27 cellular contexts compared by ENCODE assay signal in the genomic region with DNA sequence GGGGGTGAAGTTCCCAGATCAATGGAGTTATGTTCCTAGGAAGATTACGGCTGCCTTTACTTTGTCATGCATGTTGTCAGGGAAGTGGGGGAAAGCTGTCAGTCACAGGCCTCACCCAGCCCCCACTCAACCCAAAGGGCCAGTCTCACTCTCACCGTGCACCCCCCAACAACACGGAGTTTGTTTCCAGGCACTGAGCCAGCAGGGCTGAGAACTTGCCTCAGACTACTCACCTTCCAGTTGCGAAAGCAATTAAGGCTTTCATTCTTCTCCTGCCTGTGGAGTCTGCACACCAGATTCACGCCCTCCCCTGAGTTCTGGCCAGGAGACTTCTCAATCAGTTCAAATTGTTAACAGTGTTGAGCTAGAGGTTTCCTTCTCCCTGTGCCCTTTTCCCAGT.
DNase-seq lines count a peak whose midpoint lies in the region; ATAC-seq, FAIRE-seq and TF ChIP-seq lines count a peak whose summit lies in the region.
"Had no signal": no experiment of that assay in that cellular context is flagged by ENCODE, and none has a peak within 500 bp of the region (broad histone marks: within the 10 kb centered on the region; RNA-seq: fewer than 3 reads in every experiment).

No MANE protein-coding gene starts in this region.

- no peaks in the 10 kb centered on the region for H3K27me3 ChIP-seq in IMR-90 (ENCODE audit: control insufficient read depth, insufficient read depth, low read length)
- H3K27me3 ChIP-seq in adipocyte (replicated peaks; ENCODE audit: control insufficient read depth, insufficient read depth, low read length), result no peaks in the 10 kb centered on the region
- H3K27me3 ChIP-seq in H1 (replicated peaks in 1 of 4; ENCODE audit: control insufficient read depth in 3 of 4, extremely low read depth in 1 of 4, insufficient read depth in 3 of 4, low read length in 3 of 4), result no peaks in the 10 kb centered on the region
- H3K27me3 ChIP-seq in small intestine (ENCODE audit: control insufficient read depth in 2 of 2, insufficient read depth in 2 of 2, low read length in 2 of 2), result no peaks in the 10 kb centered on the region
- H3K27me3 ChIP-seq: gastroesophageal sphincter, right atrium auricular region, testis had no signal

- H3K4ac ChIP-seq in IMR-90 (ENCODE audit: low read depth, low read length) (no peak overlapping the region), H1 (replicated peaks; ENCODE audit: insufficient read length, low read depth, low read length) (no peak overlapping the region)

- no peak overlapping the region for H4K5ac ChIP-seq in IMR-90 (ENCODE audit: low read depth, low read length)
- no peak overlapping the region for H4K5ac ChIP-seq in H1 (ENCODE audit: insufficient read length, low read depth, low read length)

- H3K4me1 ChIP-seq in IMR-90 (ENCODE audit: control insufficient read depth, insufficient read depth, low read length) (peaks cover 2% of the 10 kb centered on the region), adipocyte (ENCODE audit: control insufficient read depth, insufficient read depth, low read length) (no peaks in the 10 kb centered on the region), H1 (replicated peaks in 1 of 4; ENCODE audit: control insufficient read depth in 3 of 4, insufficient read depth in 4 of 4, low read length in 3 of 4) (no peaks in the 10 kb centered on the region), small intestine (ENCODE audit: control insufficient read depth in 2 of 2, insufficient read depth in 1 of 2, low read depth in 1 of 2, low read length in 1 of 2) (no peaks in the 10 kb centered on the region)
- H3K4me1 ChIP-seq: gastroesophageal sphincter, right atrium auricular region, testis had no signal

- H3K14ac ChIP-seq in IMR-90 (replicated peaks; ENCODE audit: low read depth, low read length) (no peak overlapping the region), H1 (ENCODE audit: insufficient read length) (no peak overlapping the region)

- no peaks in the 10 kb centered on the region for H3K79me2 ChIP-seq in H1 (ENCODE audit: control insufficient read depth in 1 of 2, insufficient read depth in 2 of 2, low read length in 2 of 2)

- H2AK5ac ChIP-seq in IMR-90 (ENCODE audit: low read depth, low read length) (no peak overlapping the region), H1 (ENCODE audit: low read depth, low read length) (no peak overlapping the region)

- no peaks in the 10 kb centered on the region for H3K9me1 ChIP-seq in IMR-90 (ENCODE audit: insufficient read depth, low read length)

- no peaks in the 10 kb centered on the region for H3K23me2 ChIP-seq in H1 (ENCODE audit: low read depth, low read length)

- H4K20me1 ChIP-seq in IMR-90 (ENCODE audit: insufficient read depth, low read length), result no peaks in the 10 kb centered on the region
- no peaks in the 10 kb centered on the region for H4K20me1 ChIP-seq in H1 (replicated peaks in 1 of 2; ENCODE audit: control insufficient read depth in 1 of 2, insufficient read depth in 2 of 2, low read length in 2 of 2)

- ATAC-seq in IMR-90 (ENCODE audit: low read depth) (no peak), GM19351 (IDR thresholded peaks at IDR 0.05; ENCODE audit: unreplicated experiment) (no peak)
- ATAC-seq: activated T-cell treated with anti-CD3 and anti-CD28 coated beads, Interleukin-2, amount 50 U/mL, for 72 hours; gastroesophageal sphincter; left ventricle myocardium superior had no signal

- H3K18ac ChIP-seq in IMR-90 (ENCODE audit: low read depth, low read length) (no peak overlapping the region), H1 (ENCODE audit: extremely low read depth, low read length) (no peak overlapping the region)

- H3K4me2 ChIP-seq in IMR-90 (ENCODE audit: low read depth, low read length) (no peak overlapping the region), H1 (ENCODE audit: insufficient read depth in 1 of 2, low read depth in 2 of 2, low read length in 2 of 2) (no peak overlapping the region)

- H3K4me3 ChIP-seq in IMR-90 (ENCODE audit: insufficient read depth, low read depth, low read length) (no peak overlapping the region), adipocyte (ENCODE audit: low read length) (no peak overlapping the region), H1 (ENCODE audit: extremely low read depth in 1 of 4, insufficient read depth in 2 of 4, low read depth in 3 of 4, low read length in 4 of 4) (no peak overlapping the region), retinal pigment epithelial cell (ENCODE audit: low read length) (no peak overlapping the region), small intestine (ENCODE audit: low read depth in 1 of 2, low read length in 2 of 2) (no peak overlapping the region)
- H3K4me3 ChIP-seq: gastroesophageal sphincter, right atrium auricular region, testis had no signal

- no peak overlapping the region for H2BK20ac ChIP-seq in IMR-90 (ENCODE audit: low read depth, low read length)
- no peak overlapping the region for H2BK20ac ChIP-seq in H1 (ENCODE audit: low read length)

- in situ Hi-C loops in IMR-90 (cut with MboI; ENCODE audit: low sequenced_read_pairs), result no loop called here

- 60% methylated on average over 2 of the region's 5 CpGs; no CpG with 5 or more reads in 1 of the 2 experiments for WGBS in IMR-90 (ENCODE audit: extremely low coverage in 2 of 2, insufficient read length in 1 of 2), 2 experiments
- WGBS in H1 (ENCODE audit: extremely low coverage in 1 of 2, insufficient coverage in 1 of 2, insufficient read length in 1 of 2, insufficient replicate concordance in 2 of 2, low coverage in 1 of 2, low lambda C conversion rate in 2 of 2, missing lambda C conversion rate in 1 of 2), 2 experiments, result 88% methylated on average over 1 of the region's 5 CpGs; no CpG with 5 or more reads in 1 of the 2 experiments
- WGBS in small intestine, 3 donors, result 90 to 93% (median 90%) methylated on average over 5 of the region's 5 CpGs

- H3K36me3 ChIP-seq in IMR-90 (ENCODE audit: control insufficient read depth, insufficient read depth, low read length) (no peaks in the 10 kb centered on the region), adipocyte (ENCODE audit: control insufficient read depth, insufficient read depth, low read length, severe bottlenecking) (no peaks in the 10 kb centered on the region), H1 (ENCODE audit: control insufficient read depth in 2 of 4, insufficient read depth in 4 of 4, low read length in 3 of 4) (no peaks in the 10 kb centered on the region), small intestine (ENCODE audit: control insufficient read depth in 2 of 2, insufficient read depth in 2 of 2, low read length in 2 of 2) (no peaks in the 10 kb centered on the region)
- H3K36me3 ChIP-seq: gastroesophageal sphincter, right atrium auricular region, WERI-Rb-1 had no signal

- H2BK120ac ChIP-seq in IMR-90 (ENCODE audit: low read depth, low read length) (no peak overlapping the region), H1 (replicated peaks; ENCODE audit: low read depth, low read length) (no peak overlapping the region)

- no peak overlapping the region for H3K9ac ChIP-seq in IMR-90 (ENCODE audit: low read depth, low read length)
- H3K9ac ChIP-seq in adipocyte (ENCODE audit: low read length), result no peak overlapping the region
- H3K9ac ChIP-seq in H1 (replicated peaks in 1 of 4; ENCODE audit: extremely low read depth in 1 of 4, low read depth in 3 of 4, low read length in 3 of 4), result no peak overlapping the region

- no peak overlapping the region for H2AK9ac ChIP-seq in IMR-90 (replicated peaks; ENCODE audit: low read depth, low read length, poor library complexity)

- intact Hi-C loops in IMR-90 (cut with micrococcal nuclease), result no loop called here

- H2BK15ac ChIP-seq in IMR-90 (ENCODE audit: low read depth, low read length), result no peak overlapping the region
- H2BK15ac ChIP-seq in H1 (ENCODE audit: low read length), result no peak overlapping the region

- no peak overlapping the region for H4K91ac ChIP-seq in IMR-90 (ENCODE audit: insufficient read depth, low read depth, low read length)
- H4K91ac ChIP-seq in H1 (replicated peaks; ENCODE audit: insufficient read length, low read length), result no peak overlapping the region

- no peak overlapping the region for H2BK12ac ChIP-seq in H1 (ENCODE audit: low read depth, low read length)

- BruUV-seq in IMR-90 (replicated peaks; lab: Mats Ljungman, UMichigan), result no TSS peak

- H3K79me1 ChIP-seq in IMR-90 (ENCODE audit: low read depth in 1 of 2, low read length in 2 of 2) (no peaks in the 10 kb centered on the region; a peak in 1 of 4 replicates), H1 (ENCODE audit: low read depth, low read length) (no peaks in the 10 kb centered on the region)

- dilution Hi-C loops in IMR-90 (cut with HindIII; ENCODE audit: low sequenced_read_pairs, unreplicated experiment), result no loop called here

- no peak overlapping the region for H3K23ac ChIP-seq in IMR-90 (ENCODE audit: low read depth, low read length)
- H3K23ac ChIP-seq in H1 (ENCODE audit: insufficient read length), result no peak overlapping the region

- no peak overlapping the region for H3K27ac ChIP-seq in IMR-90 (ENCODE audit: insufficient read depth, low read length)
- H3K27ac ChIP-seq in H1 (ENCODE audit: low read depth, low read length), result no peak overlapping the region
- H3K27ac ChIP-seq in small intestine (ENCODE audit: low read depth in 1 of 2, low read length in 1 of 2), result no peak overlapping the region
- H3K27ac ChIP-seq: gastroesophageal sphincter, right atrium auricular region, testis, WERI-Rb-1 had no signal

- TF ChIP-seq CTCF in IMR-90 (conservative IDR thresholded peaks at IDR 0.05; ENCODE audit: low read depth, low read length) (no peak), H1 (IDR thresholded peaks at IDR 0.05; ENCODE audit: control extremely low read depth in 1 of 3, insufficient read depth in 1 of 3, low read depth in 1 of 3, low read length in 3 of 3) (no peak), retinal pigment epithelial cell (conservative IDR thresholded peaks at IDR 0.05; ENCODE audit: low read depth, low read length) (no peak)

- no peak for TF ChIP-seq RAD21 in IMR-90 (IDR thresholded peaks at IDR 0.05; ENCODE audit: low read length)
- no peak for TF ChIP-seq RAD21 in H1 (IDR thresholded peaks at IDR 0.05 in 1 of 2, conservative IDR thresholded peaks at IDR 0.05 in 1 of 2; ENCODE audit: low read depth in 2 of 2, low read length in 2 of 2)

- H2AFZ ChIP-seq in IMR-90 (replicated peaks; ENCODE audit: low read length, poor library complexity) (no peak overlapping the region), H1 (ENCODE audit: low read length) (no peak overlapping the region)

- TF ChIP-seq EP300 in H1 (IDR thresholded peaks at IDR 0.05; ENCODE audit: borderline replicate concordance in 1 of 2, low read depth in 2 of 2, low read length in 2 of 2), result no peak

- TF ChIP-seq POLR2A in IMR-90 (IDR thresholded peaks at IDR 0.05; ENCODE audit: low read depth, low read length) (no peak), H1 (IDR thresholded peaks at IDR 0.05; ENCODE audit: control extremely low read depth in 1 of 2, low read depth in 2 of 2, low read length in 2 of 2) (no peak)

- no peak overlapping the region for H2BK5ac ChIP-seq in IMR-90 (ENCODE audit: low read depth, low read length, poor library complexity, severe bottlenecking)
- no peak overlapping the region for H2BK5ac ChIP-seq in H1 (ENCODE audit: low read depth, low read length)

- H3K56ac ChIP-seq in IMR-90 (ENCODE audit: extremely low read depth, insufficient read depth, low read length) (no peak overlapping the region), H1 (replicated peaks; ENCODE audit: insufficient read length, low read depth, low read length) (no peak overlapping the region)

- FAIRE-seq in H1 (lab: Jason Lieb, UNC) (no peak), small intestine (lab: Jason Lieb, UNC) (no peak)
- FAIRE-seq: islet of Langerhans had no signal

- CTCF ChIA-PET in IMR-90 (lab: Yijun Ruan, JAX) (no interaction called here), H1 (lab: Charles Lee; ENCODE audit: partially characterized antibody) (no interaction called here)

- H3K9me3 ChIP-seq in IMR-90 (ENCODE audit: control insufficient read depth, insufficient read depth, low read length) (no peaks in the 10 kb centered on the region), adipocyte (ENCODE audit: control insufficient read depth, low read length) (no peaks in the 10 kb centered on the region), H1 (ENCODE audit: insufficient read depth in 2 of 2, low read depth in 1 of 2, low read length in 1 of 2) (no peaks in the 10 kb centered on the region), small intestine (ENCODE audit: control insufficient read depth, low read depth) (no peaks in the 10 kb centered on the region)
- H3K9me3 ChIP-seq: gastroesophageal sphincter, testis had no signal

- POLR2A ChIA-PET in IMR-90 (lab: Charles Lee; ENCODE audit: unreplicated experiment) (no interaction called here), H1 (lab: Charles Lee; ENCODE audit: partially characterized antibody) (no interaction called here)

- DNase-seq in IMR-90 (peak; percentile 13), adipocyte (ENCODE audit: low read depth) (peak; percentile 28), H1 (ENCODE audit: low read depth in 1 of 2, low spot score in 2 of 2) (no peak), retinal pigment epithelial cell (ENCODE audit: low read depth) (peak; percentile 3), small intestine (no peak), cerebellar nuclear complex (lab: John Stamatoyannopoulos, UW) (no peak)
- DNase-seq: activated CD4-positive, alpha-beta T cell treated with anti-CD3 and anti-CD28 coated beads, Interleukin-2, amount 10 ng/mL, durations not matched to agents 24 days and 14 days; activated naive CD4-positive, alpha-beta T cell treated with anti-CD3 and anti-CD28 coated beads for 36 hours; activated T-cell treated with anti-CD3 and anti-CD28 coated beads, Interleukin-2, amount 50 U/mL, for 72 hours; CD4-positive, CD25-positive, alpha-beta regulatory T cell; effector CD4-positive, alpha-beta T cell; erythroblast; hypothalamus; KG1; left ventricle myocardium superior; NCI-H1048; NCI-H187 treated with DMSO at 0.1 percent for 48 hours; NCI-H748 treated with DMSO at 0.1 percent for 48 hours; stimulated activated CD4-positive, alpha-beta T cell treated with anti-CD3 and anti-CD28 coated beads, Interleukin-12 subunit alpha, Interleukin-12 subunit beta, amount 100 ng/mL, for 4 hours; stimulated activated CD4-positive, alpha-beta T cell treated with anti-CD3 and anti-CD28 coated beads, Interleukin-4, amount 100 ng/mL, for 24 hours; stimulated activated naive CD4-positive, alpha-beta T cell; testis; WERI-Rb-1 had no signal

- H4K8ac ChIP-seq in IMR-90 (ENCODE audit: low read depth in 2 of 2, low read length in 2 of 2) (no peak overlapping the region), H1 (ENCODE audit: extremely low read depth, insufficient read depth, low read length) (peak overlapping the region; percentile 25; the same call in 1 of the 2 replicates)

Comparison
In these comparisons a context has a peak if more than half of its experiments do, and no peak if none do; other contexts are left out.
1. DNase-seq: peak in IMR-90 (single experiment), adipocyte (single experiment) and retinal pigment epithelial cell (single experiment); none in H1 (0 of 2), small intestine (single experiment) and cerebellar nuclear complex (0 of 2).